In genomic region chr5:57033103-57033502, GRCh38 we compare ENCODE assay signal across 1 cellular context.
TF ChIP-seq lines count a peak whose summit lies in the region.

No MANE protein-coding gene starts in this region.

TF ChIP-seq in WTC11, 78 proteins besides CTCF, POLR2A, EP300 and RAD21 (continued from another document):
- no peak for TF ChIP-seq ZNF532 (CRISPR knock-in tag; IDR thresholded peaks at IDR 0.05; ENCODE audit: borderline replicate concordance)
- TF ChIP-seq ZNF138 (CRISPR knock-in tag; conservative IDR thresholded peaks at IDR 0.05) = no peak
- no peak for TF ChIP-seq CBFB (CRISPR knock-in tag; IDR thresholded peaks at IDR 0.05; ENCODE audit: low read depth)
- no peak for TF ChIP-seq ZBTB21 (CRISPR knock-in tag; IDR thresholded peaks at IDR 0.05; ENCODE audit: borderline replicate concordance)
- TF ChIP-seq STAT6 (CRISPR knock-in tag; conservative IDR thresholded peaks at IDR 0.05; ENCODE audit: low read depth) = no peak
- no peak for TF ChIP-seq ZNF317 (CRISPR knock-in tag; IDR thresholded peaks at IDR 0.05; ENCODE audit: borderline replicate concordance, low read depth)
